In the genomic region with DNA sequence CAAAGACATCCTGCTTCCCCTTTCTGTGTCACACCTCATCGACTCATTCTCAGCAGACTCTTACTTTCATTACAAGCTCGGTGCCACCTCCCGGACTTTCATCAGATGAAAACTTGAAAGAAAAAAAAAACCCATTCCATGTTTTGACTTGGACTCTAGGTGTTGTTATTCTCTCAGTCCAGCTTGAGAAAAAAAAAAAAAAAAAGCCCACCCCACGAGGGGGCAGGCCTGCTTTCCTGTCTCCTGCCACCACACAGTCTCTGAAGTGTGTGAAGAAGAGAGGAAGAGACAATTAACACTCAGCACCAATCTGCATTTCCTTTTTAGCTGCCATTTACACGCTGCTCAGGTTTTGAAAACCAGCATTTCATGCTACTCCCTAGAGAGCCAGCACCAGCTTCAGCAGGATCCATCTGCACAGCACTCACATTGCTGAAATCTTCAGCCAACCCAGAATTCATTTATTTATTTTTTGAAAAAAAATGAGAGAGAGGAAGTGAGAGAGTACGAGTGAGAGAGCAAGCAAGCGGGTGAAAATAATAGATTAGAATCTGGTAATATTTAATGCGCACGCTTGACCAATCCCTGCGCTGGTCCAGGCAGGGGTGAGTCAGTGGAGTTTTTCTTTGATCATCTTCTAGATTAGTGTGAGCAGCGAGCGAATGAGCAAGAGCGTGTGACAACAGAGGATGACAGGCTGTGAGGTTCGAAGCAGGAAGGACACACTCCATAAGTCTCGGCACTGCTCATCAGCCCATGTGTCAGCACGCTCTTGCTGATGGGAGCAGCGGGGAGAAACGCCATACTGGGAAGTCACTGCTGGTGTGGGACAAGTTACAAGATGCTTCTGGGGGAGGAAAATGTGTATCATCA, we compare ENCODE assay signal across 8 cellular contexts. TPM values are rescaled to one million over a fixed set of nuclear protein-coding genes. Genes with fewer than 3 reads are reported as not detected.
DNase-seq lines count a peak whose midpoint lies in the region; ATAC-seq and TF ChIP-seq lines count a peak whose summit lies in the region.

No MANE protein-coding gene starts in this region.

- H3K4me3 ChIP-seq in AG10803 (ENCODE audit: low read length), result peak overlapping the region; percentile 49

- peak; percentile 82 for ATAC-seq in GM19025 (IDR thresholded peaks at IDR 0.05; ENCODE audit: low read depth, unreplicated experiment)
- peak; percentile 85 for ATAC-seq in HG03135 (IDR thresholded peaks at IDR 0.05; ENCODE audit: unreplicated experiment)

- TF ChIP-seq CTCF in AG10803 (conservative IDR thresholded peaks at IDR 0.05; ENCODE audit: low read length), result peak; percentile 9; the same call in 1 of the 2 replicates

- DNase-seq in AG10803 (ENCODE audit: low read depth), result peak; percentile 68
- DNase-seq in RPMI7951 (ENCODE audit: low read depth), result peak; percentile 79
- DNase-seq in activated naive CD4-positive, alpha-beta T cell treated with Interleukin-2 at 50 U/mL for 16 hours, result peak; percentile 77
- DNase-seq in iPS-NIHi7 (ENCODE audit: extremely low spot score), result peak; percentile 51
- peak; percentile 82 for DNase-seq in stimulated activated CD4-positive, alpha-beta T cell treated with anti-CD3 and anti-CD28 coated beads, Interleukin-4, amount 100 ng/mL, for 24 hours
- no peak for DNase-seq in NCI-H226

RNA-seq across cellular contexts. Expression of a gene that starts 23.5 kb away (rescaled TPM):
- total RNA-seq in RPMI7951 (2014; rRNA removed; shearing (Covaris generic)), result not detected in 2 replicates

RNA-seq across cellular contexts. Expression of a gene that starts 35.1 kb away (rescaled TPM):
- not detected in 2 replicates for total RNA-seq in RPMI7951 (2014; rRNA removed; shearing (Covaris generic))
